Comparison of ENCODE assay signal across 8 cellular contexts in the genomic region with DNA sequence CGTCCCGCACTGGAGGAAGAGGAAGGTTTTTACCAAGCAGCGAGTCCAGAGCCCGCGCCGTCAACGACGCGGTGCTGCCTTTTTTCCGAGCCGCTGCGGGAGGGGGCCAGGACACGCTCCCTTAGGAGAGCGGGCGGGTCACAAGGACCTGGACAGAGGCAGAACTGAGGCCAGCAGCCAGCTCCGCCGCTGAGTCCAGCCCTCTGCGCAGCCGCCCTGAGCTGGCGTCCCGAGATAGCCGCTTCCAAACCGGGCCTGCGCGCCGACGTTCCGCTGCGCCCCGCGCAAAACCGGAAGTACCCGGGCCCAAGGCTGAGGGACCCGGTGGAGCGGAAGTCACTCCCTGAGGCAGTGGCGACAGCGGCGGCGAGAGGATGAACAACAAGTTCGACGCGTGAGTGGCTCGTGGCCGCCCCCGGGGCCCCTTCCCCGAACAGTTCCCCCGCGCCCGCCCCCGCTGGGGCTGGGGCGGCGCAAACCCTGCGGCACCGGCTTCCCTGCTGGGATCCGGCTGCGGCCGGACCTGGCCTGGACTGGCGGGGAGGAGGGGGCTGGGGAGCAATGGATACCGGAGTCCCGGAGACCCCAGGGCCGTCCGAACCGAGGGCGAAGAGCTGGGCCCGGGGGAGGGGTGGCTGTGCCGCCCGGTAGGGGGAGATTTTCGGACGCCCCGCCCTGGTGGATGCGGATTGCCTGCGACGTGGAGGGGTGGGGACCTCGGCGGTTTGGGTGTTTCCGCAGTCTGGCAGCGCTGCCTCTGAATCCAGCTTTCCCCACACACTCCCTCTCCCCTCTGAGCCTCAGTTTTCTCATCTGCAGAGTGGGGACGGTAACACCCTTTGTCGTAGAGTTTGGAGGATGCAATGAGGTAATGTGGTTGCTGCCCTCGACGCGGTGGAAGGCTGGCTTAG. TPM values are rescaled to one million over a fixed set of nuclear protein-coding genes. Genes with fewer than 3 reads are reported as not detected.
DNase-seq lines count a peak whose midpoint lies in the region; ATAC-seq and TF ChIP-seq lines count a peak whose summit lies in the region.

A gene with protein sequence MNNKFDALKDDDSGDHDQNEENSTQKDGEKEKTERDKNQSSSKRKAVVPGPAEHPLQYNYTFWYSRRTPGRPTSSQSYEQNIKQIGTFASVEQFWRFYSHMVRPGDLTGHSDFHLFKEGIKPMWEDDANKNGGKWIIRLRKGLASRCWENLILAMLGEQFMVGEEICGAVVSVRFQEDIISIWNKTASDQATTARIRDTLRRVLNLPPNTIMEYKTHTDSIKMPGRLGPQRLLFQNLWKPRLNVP (plus strand): TSS at position 339 of the 911 bp plus-strand sequence. CDS start 36 bp downstream, at position 375.
A gene (minus strand): TSS at position 207 of the 911 bp plus-strand sequence. CDS start 675 bp downstream, outside the sequence.

- H3K9me3 Mint-ChIP-seq in CD4-positive, CD25-positive, alpha-beta regulatory T cell: peaks cover 0 to 2% (median 0%) of the 10 kb centered on the region in 7 donors

- H3K27ac Mint-ChIP-seq in CD4-positive, CD25-positive, alpha-beta regulatory T cell: peak within 1 kb of the TSS; percentile 99 to 100 (median 99)

- peak; percentile 90 to 92 for ATAC-seq in CD4-positive, CD25-positive, alpha-beta regulatory T cell (ENCODE audit: low read depth in 2 of 2)
- ATAC-seq in GM19395 (IDR thresholded peaks at IDR 0.05; ENCODE audit: unreplicated experiment) (peak; percentile 92), HG03558 (IDR thresholded peaks at IDR 0.05; ENCODE audit: extremely low read depth, unreplicated experiment) (peak; percentile 91), right lobe of liver (peak; percentile 94 to 96 (median 95))

- H3K36me3 Mint-ChIP-seq in CD4-positive, CD25-positive, alpha-beta regulatory T cell: peaks cover 43% of the 10 kb centered on the region

- intact Hi-C loops in right lobe of liver (cut with DNase I): no loop called here

- peak within 1 kb of the TSS; percentile 97 for H3K4me3 ChIP-seq in CD4-positive, CD25-positive, alpha-beta regulatory T cell (ENCODE audit: low read depth, low read length)
- H3K4me3 ChIP-seq in right lobe of liver: peak within 1 kb of the TSS; percentile 94 to 95 (median 95)

- H3K4me1 Mint-ChIP-seq in CD4-positive, CD25-positive, alpha-beta regulatory T cell: peaks cover 29 to 91% (median 74%) of the 10 kb centered on the region in 4 donors

- peak; percentile 85 to 95 (median 88) for DNase-seq in CD4-positive, CD25-positive, alpha-beta regulatory T cell
- DNase-seq in NCI-H748 (lab: John Stamatoyannopoulos, UW; ENCODE audit: unreplicated experiment) (peak; percentile 96), dermis microvascular lymphatic vessel endothelial cell (ENCODE audit: low read depth in 2 of 2) (peak; percentile 90 to 95), right lobe of liver (peak; percentile 94 to 97 (median 97))
- DNase-seq in activated CD4-positive, alpha-beta T cell treated with anti-CD3 and anti-CD28 coated beads, Interleukin-2, amount 50 U/mL, for 4 hours: peak; percentile 87 to 89
- peak; percentile 88 to 93 for DNase-seq in stimulated activated CD4-positive, alpha-beta T cell treated with anti-CD3 and anti-CD28 coated beads, Interleukin-4, amount 100 ng/mL, for 4 hours

- TF ChIP-seq CTCF in right lobe of liver (IDR thresholded peaks at IDR 0.05): peak in 3 of 4 donors; percentile 15 to 37 (median 23)

- H3K4me1 ChIP-seq in CD4-positive, CD25-positive, alpha-beta regulatory T cell (ENCODE audit: control insufficient read depth, insufficient read depth, low read length, poor library complexity, severe bottlenecking): peaks cover 39% of the 10 kb centered on the region
- peaks cover 0 to 22% (median 3%) of the 10 kb centered on the region in 4 donors for H3K4me1 ChIP-seq in right lobe of liver

- H3K36me3 ChIP-seq in CD4-positive, CD25-positive, alpha-beta regulatory T cell (ENCODE audit: control insufficient read depth, insufficient read depth, low read length): peaks cover 24% of the 10 kb centered on the region
- H3K36me3 ChIP-seq in right lobe of liver: no peaks in the 10 kb centered on the region

- TF ChIP-seq POLR2A in right lobe of liver (IDR thresholded peaks at IDR 0.05): peak; percentile 88

- 2% methylated on average over 17 of the region's 82 CpGs for WGBS in right lobe of liver (ENCODE audit: insufficient coverage, low coverage, low lambda C conversion rate, missing lambda C conversion rate)

- peak within 1 kb of the TSS; percentile 95 for H3K27ac ChIP-seq in CD4-positive, CD25-positive, alpha-beta regulatory T cell (ENCODE audit: insufficient read depth, low read length, poor library complexity, severe bottlenecking)
- peak within 1 kb of the TSS; percentile 95 to 99 (median 95) for H3K27ac ChIP-seq in right lobe of liver

- no peaks in the 10 kb centered on the region for H3K9me3 ChIP-seq in CD4-positive, CD25-positive, alpha-beta regulatory T cell (ENCODE audit: control insufficient read depth in 2 of 2, low read length in 2 of 2)
- H3K9me3 ChIP-seq in right lobe of liver: no peaks in the 10 kb centered on the region

- no peaks in the 10 kb centered on the region for H3K27me3 ChIP-seq in CD4-positive, CD25-positive, alpha-beta regulatory T cell (ENCODE audit: control insufficient read depth, insufficient read depth, low read length)
- no peaks in the 10 kb centered on the region for H3K27me3 ChIP-seq in right lobe of liver

- H3K27me3 Mint-ChIP-seq in CD4-positive, CD25-positive, alpha-beta regulatory T cell: no peaks in the 10 kb centered on the region

- H3K4me3 Mint-ChIP-seq in CD4-positive, CD25-positive, alpha-beta regulatory T cell: peak within 1 kb of the TSS; percentile 93 to 100 (median 98)

RNA-seq across cellular contexts. Expression of the first gene that starts in this region (rescaled TPM):
- 60.0 TPM for total RNA-seq in CD4-positive, CD25-positive, alpha-beta regulatory T cell
- 100 to 1,000 TPM in 2 of 4 donors, 10 to 100 TPM in 2; 80.6 to 122 (median 98.0) TPM for polyA plus RNA-seq in CD4-positive, CD25-positive, alpha-beta regulatory T cell
- total RNA-seq in dermis microvascular lymphatic vessel endothelial cell (85.3 and 94.7 TPM in 2 replicates), right lobe of liver (10 to 100 TPM; 24.3 to 47.7 (median 42.0) TPM)

RNA-seq across cellular contexts. Expression of the second gene that starts in this region (rescaled TPM):
- 14.5 TPM for total RNA-seq in CD4-positive, CD25-positive, alpha-beta regulatory T cell
- 10 to 100 TPM; 11.2 to 15.1 (median 14.4) TPM for polyA plus RNA-seq in CD4-positive, CD25-positive, alpha-beta regulatory T cell
- 0.89 and 1.7 TPM in 2 replicates for total RNA-seq in dermis microvascular lymphatic vessel endothelial cell
- 1 to 10 TPM in 3 of 6 experiments, under 1 TPM in 3; 0.68 to 1.5 (median 1.0) TPM for total RNA-seq in right lobe of liver

Comparison
In these comparisons a context has a peak if more than half of its experiments do, and no peak if none do; other contexts are left out.
1. Peak in every context shown above with its lines: DNase-seq, ATAC-seq, H3K4me3 ChIP-seq and H3K27ac ChIP-seq.